ENCODE assay signal across 18 cellular contexts in the genomic region with DNA sequence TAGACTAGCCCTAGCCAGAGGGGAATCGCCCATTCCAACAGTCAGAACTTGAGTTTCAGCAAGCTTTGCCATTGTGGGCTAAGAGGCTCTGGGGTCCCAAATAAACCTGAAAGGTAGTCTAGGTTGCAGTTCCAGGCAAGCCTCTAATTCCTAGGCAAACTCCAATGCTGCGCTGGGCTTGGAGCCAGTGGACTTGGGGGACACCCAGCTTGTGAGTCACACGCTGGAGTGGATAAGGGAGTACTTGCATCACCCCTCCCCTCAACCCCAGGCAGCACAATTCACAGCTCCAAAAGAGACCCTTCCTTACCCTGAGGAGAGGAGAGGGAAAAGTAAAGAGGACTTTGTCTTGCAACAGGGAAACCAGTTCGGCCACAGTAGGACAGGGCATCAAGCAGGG.
DNase-seq lines count a peak whose midpoint lies in the region; ATAC-seq and TF ChIP-seq lines count a peak whose summit lies in the region.
"Had no signal": no experiment of that assay in that cellular context is flagged by ENCODE, and none has a peak within 500 bp of the region (broad histone marks: within the 10 kb centered on the region; RNA-seq: fewer than 3 reads in every experiment).

No MANE protein-coding gene starts in this region.

- H3K36me3 Mint-ChIP-seq in GM23338 (ENCODE audit: low read depth): peaks cover 7% of the 10 kb centered on the region; the same call in 1 of the 3 replicates
- H3K36me3 Mint-ChIP-seq: CD14-positive monocyte; CD4-positive, alpha-beta memory T cell had no signal

- H3K4me1 Mint-ChIP-seq in GM23338: no peaks in the 10 kb centered on the region
- H3K4me1 Mint-ChIP-seq: CD14-positive monocyte; CD4-positive, alpha-beta memory T cell had no signal

- H3K4me2 ChIP-seq in GM23338 (no peak overlapping the region), neuronal stem cell (ENCODE audit: insufficient read depth, low read length, poor library complexity, severe bottlenecking) (no peak overlapping the region)
- H3K4me2 ChIP-seq: BLaER1 had no signal

- no peak overlapping the region for H3K23ac ChIP-seq in neuronal stem cell (ENCODE audit: low read depth, low read length, poor library complexity)

- H3K4me3 ChIP-seq in GM23338 (no peak overlapping the region), neuronal stem cell (ENCODE audit: low read length in 2 of 2) (no peak overlapping the region)
- H3K4me3 ChIP-seq: BLaER1 had no signal

- H3K4me1 ChIP-seq in GM23338 (ENCODE audit: insufficient read depth) (no peaks in the 10 kb centered on the region), neuronal stem cell (ENCODE audit: control insufficient read depth in 2 of 2, insufficient read depth in 1 of 2, low read depth in 1 of 2, low read length in 2 of 2) (no peaks in the 10 kb centered on the region)
- H3K4me1 ChIP-seq: BLaER1 had no signal

- no peaks in the 10 kb centered on the region for H3K79me1 ChIP-seq in neuronal stem cell (ENCODE audit: low read depth, low read length)

- no peaks in the 10 kb centered on the region for H3F3A ChIP-seq in GM23338 (replicated peaks; ENCODE audit: low read depth)

- H3K4ac ChIP-seq in neuronal stem cell (ENCODE audit: low read length): no peak overlapping the region

- no peak overlapping the region for H2BK120ac ChIP-seq in neuronal stem cell (ENCODE audit: low read depth, low read length)

- no peak overlapping the region for H3K4me3 Mint-ChIP-seq in GM23338
- H3K4me3 Mint-ChIP-seq: CD4-positive, alpha-beta memory T cell; HFFc6 had no signal

- H3K18ac ChIP-seq in neuronal stem cell (ENCODE audit: low read length): peak overlapping the region; percentile 39

- peak overlapping the region; percentile 16 for H2BK15ac ChIP-seq in neuronal stem cell (ENCODE audit: low read length)

- H3K27me3 ChIP-seq in GM23338 (ENCODE audit: insufficient read depth) (no peaks in the 10 kb centered on the region), neuronal stem cell (ENCODE audit: control insufficient read depth in 3 of 3, insufficient read depth in 3 of 3, low read depth in 1 of 3, low read length in 3 of 3) (no peaks in the 10 kb centered on the region)
- H3K27me3 ChIP-seq: BLaER1 had no signal

- no peak overlapping the region for H4K8ac ChIP-seq in neuronal stem cell (ENCODE audit: low read depth, low read length)

- H4K20me1 ChIP-seq in GM23338 (replicated peaks; ENCODE audit: insufficient read depth): no peaks in the 10 kb centered on the region
- H4K20me1 ChIP-seq: BLaER1 had no signal

- no peak overlapping the region for H3K9ac ChIP-seq in neuronal stem cell (ENCODE audit: low read depth, low read length, poor library complexity)
- H3K9ac ChIP-seq: BLaER1 had no signal

- no peak for ATAC-seq in GM23338
- ATAC-seq: HCT116 had no signal

- H3K36me3 ChIP-seq in GM23338 (ENCODE audit: insufficient read depth) (no peaks in the 10 kb centered on the region), neuronal stem cell (replicated peaks in 1 of 2; ENCODE audit: control insufficient read depth in 2 of 2, insufficient read depth in 2 of 2, low read length in 2 of 2) (no peaks in the 10 kb centered on the region)
- H3K36me3 ChIP-seq: BLaER1 had no signal

- no peak for TF ChIP-seq CTCF in GM23338 (conservative IDR thresholded peaks at IDR 0.05; ENCODE audit: low read depth in 2 of 2)

- H3K9me3 ChIP-seq in neuronal stem cell (replicated peaks in 1 of 2; ENCODE audit: control insufficient read depth in 2 of 2, insufficient read depth in 1 of 2, low read depth in 1 of 2, low read length in 2 of 2): peaks cover 0 to 1% of the 10 kb centered on the region in 2 donors

- H2AFZ ChIP-seq in GM23338 (peak overlapping the region; percentile 81), neuronal stem cell (ENCODE audit: low read length) (no peak overlapping the region)

- no peak overlapping the region for H2AK5ac ChIP-seq in neuronal stem cell (ENCODE audit: low read depth, low read length)

- H3K14ac ChIP-seq in neuronal stem cell (ENCODE audit: low read length): no peak overlapping the region

- no peaks in the 10 kb centered on the region for H3K79me2 ChIP-seq in GM23338 (replicated peaks; ENCODE audit: insufficient read depth)

- 0 out of 2 replicates have a peak, but pooled peaks cover 2% of the 10 kb centered on the region for H3K9me2 ChIP-seq in GM23338 (ENCODE audit: insufficient read depth)

- H3K27ac Mint-ChIP-seq in GM23338: no peak overlapping the region
- H3K27ac Mint-ChIP-seq: CD4-positive, alpha-beta memory T cell; HFFc6 had no signal

- no peak overlapping the region for H3K27ac ChIP-seq in GM23338 (ENCODE audit: low read depth)
- H3K27ac ChIP-seq in neuronal stem cell (replicated peaks; ENCODE audit: low read length): no peak overlapping the region
- H3K27ac ChIP-seq: BLaER1 had no signal

- H2BK12ac ChIP-seq in neuronal stem cell (ENCODE audit: low read length): no peak overlapping the region

- peak; percentile 32 for DNase-seq in EL
- DNase-seq in GM23338 (ENCODE audit: low spot score): no peak
- peak; percentile 50 for DNase-seq in M059J (ENCODE audit: low read depth)
- no peak for DNase-seq in neuronal stem cell (ENCODE audit: low spot score)
- no peak for DNase-seq in HPDE6-E6E7 (ENCODE audit: extremely low spot score)
- DNase-seq in NCI-H2227 (lab: John Stamatoyannopoulos, UW; ENCODE audit: unreplicated experiment): no peak
- DNase-seq in 8988T: no peak
- DNase-seq in activated T-cell treated with anti-CD3 and anti-CD28 coated beads for 4 hours: no peak
- DNase-seq: CD4-positive, alpha-beta memory T cell; DMS53; DND-41; GDM1; HFFc6; Kasumi-1; KG1 had no signal

- no peak overlapping the region for H4K91ac ChIP-seq in neuronal stem cell (ENCODE audit: low read depth, low read length, poor library complexity)

- no peak overlapping the region for H2BK5ac ChIP-seq in neuronal stem cell (ENCODE audit: low read length)

- WGBS in neuronal stem cell (ENCODE audit: extremely low coverage in 2 of 2, insufficient read length in 2 of 2, insufficient replicate concordance in 1 of 2), 2 donors: no CpG with 5 or more reads among the region's 4 CpGs

- H3K27me3 Mint-ChIP-seq in GM23338 (ENCODE audit: insufficient read depth, low read depth, poor library complexity): no peaks in the 10 kb centered on the region

- peaks cover 22% of the 10 kb centered on the region for H3K9me3 Mint-ChIP-seq in GM23338

TF ChIP-seq in GM23338, 12 proteins besides CTCF, POLR2A, EP300 and RAD21 (continues in another document):
- TF ChIP-seq ZNF114 (CRISPR knock-in tag; IDR thresholded peaks at IDR 0.05): no peak
- no peak for TF ChIP-seq POLR2AphosphoS5 (IDR thresholded peaks at IDR 0.05; ENCODE audit: low read depth)
- TF ChIP-seq, protein P1, sequence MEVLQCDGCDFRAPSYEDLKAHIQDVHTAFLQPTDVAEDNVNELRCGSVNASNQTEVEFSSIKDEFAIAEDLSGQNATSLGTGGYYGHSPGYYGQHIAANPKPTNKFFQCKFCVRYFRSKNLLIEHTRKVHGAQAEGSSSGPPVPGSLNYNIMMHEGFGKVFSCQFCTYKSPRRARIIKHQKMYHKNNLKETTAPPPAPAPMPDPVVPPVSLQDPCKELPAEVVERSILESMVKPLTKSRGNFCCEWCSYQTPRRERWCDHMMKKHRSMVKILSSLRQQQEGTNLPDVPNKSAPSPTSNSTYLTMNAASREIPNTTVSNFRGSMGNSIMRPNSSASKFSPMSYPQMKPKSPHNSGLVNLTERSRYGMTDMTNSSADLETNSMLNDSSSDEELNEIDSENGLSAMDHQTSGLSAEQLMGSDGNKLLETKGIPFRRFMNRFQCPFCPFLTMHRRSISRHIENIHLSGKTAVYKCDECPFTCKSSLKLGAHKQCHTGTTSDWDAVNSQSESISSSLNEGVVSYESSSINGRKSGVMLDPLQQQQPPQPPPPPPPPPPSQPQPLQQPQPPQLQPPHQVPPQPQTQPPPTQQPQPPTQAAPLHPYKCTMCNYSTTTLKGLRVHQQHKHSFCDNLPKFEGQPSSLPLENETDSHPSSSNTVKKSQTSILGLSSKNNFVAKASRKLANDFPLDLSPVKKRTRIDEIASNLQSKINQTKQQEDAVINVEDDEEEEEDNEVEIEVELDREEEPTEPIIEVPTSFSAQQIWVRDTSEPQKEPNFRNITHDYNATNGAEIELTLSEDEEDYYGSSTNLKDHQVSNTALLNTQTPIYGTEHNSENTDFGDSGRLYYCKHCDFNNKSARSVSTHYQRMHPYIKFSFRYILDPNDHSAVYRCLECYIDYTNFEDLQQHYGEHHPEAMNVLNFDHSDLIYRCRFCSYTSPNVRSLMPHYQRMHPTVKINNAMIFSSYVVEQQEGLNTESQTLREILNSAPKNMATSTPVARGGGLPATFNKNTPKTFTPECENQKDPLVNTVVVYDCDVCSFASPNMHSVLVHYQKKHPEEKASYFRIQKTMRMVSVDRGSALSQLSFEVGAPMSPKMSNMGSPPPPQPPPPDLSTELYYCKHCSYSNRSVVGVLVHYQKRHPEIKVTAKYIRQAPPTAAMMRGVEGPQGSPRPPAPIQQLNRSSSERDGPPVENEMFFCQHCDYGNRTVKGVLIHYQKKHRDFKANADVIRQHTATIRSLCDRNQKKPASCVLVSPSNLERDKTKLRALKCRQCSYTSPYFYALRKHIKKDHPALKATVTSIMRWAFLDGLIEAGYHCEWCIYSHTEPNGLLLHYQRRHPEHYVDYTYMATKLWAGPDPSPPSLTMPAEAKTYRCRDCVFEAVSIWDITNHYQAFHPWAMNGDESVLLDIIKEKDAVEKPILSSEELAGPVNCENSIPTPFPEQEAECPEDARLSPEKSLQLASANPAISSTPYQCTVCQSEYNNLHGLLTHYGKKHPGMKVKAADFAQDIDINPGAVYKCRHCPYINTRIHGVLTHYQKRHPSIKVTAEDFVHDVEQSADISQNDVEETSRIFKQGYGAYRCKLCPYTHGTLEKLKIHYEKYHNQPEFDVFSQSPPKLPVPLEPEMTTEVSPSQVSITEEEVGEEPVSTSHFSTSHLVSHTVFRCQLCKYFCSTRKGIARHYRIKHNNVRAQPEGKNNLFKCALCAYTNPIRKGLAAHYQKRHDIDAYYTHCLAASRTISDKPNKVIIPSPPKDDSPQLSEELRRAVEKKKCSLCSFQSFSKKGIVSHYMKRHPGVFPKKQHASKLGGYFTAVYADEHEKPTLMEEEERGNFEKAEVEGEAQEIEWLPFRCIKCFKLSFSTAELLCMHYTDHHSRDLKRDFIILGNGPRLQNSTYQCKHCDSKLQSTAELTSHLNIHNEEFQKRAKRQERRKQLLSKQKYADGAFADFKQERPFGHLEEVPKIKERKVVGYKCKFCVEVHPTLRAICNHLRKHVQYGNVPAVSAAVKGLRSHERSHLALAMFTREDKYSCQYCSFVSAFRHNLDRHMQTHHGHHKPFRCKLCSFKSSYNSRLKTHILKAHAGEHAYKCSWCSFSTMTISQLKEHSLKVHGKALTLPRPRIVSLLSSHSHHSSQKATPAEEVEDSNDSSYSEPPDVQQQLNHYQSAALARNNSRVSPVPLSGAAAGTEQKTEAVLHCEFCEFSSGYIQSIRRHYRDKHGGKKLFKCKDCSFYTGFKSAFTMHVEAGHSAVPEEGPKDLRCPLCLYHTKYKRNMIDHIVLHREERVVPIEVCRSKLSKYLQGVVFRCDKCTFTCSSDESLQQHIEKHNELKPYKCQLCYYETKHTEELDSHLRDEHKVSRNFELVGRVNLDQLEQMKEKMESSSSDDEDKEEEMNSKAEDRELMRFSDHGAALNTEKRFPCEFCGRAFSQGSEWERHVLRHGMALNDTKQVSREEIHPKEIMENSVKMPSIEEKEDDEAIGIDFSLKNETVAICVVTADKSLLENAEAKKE (CRISPR knock-in tag; IDR thresholded peaks at IDR 0.05): no peak
- TF ChIP-seq CREB1 (CRISPR knock-in tag; IDR thresholded peaks at IDR 0.05; ENCODE audit: low read depth): no peak

Comparison
In these comparisons a context has a peak if more than half of its experiments do, and no peak if none do; other contexts are left out.
1. DNase-seq: peak in EL (single experiment) and M059J (single experiment); none in GM23338 (single experiment), neuronal stem cell (single experiment), HPDE6-E6E7 (single experiment), NCI-H2227 (single experiment), 8988T (single experiment) and activated T-cell treated with anti-CD3 and anti-CD28 coated beads for 4 hours (single experiment).